Comparison of ENCODE assay signal across 16 cellular contexts in the genomic region with DNA sequence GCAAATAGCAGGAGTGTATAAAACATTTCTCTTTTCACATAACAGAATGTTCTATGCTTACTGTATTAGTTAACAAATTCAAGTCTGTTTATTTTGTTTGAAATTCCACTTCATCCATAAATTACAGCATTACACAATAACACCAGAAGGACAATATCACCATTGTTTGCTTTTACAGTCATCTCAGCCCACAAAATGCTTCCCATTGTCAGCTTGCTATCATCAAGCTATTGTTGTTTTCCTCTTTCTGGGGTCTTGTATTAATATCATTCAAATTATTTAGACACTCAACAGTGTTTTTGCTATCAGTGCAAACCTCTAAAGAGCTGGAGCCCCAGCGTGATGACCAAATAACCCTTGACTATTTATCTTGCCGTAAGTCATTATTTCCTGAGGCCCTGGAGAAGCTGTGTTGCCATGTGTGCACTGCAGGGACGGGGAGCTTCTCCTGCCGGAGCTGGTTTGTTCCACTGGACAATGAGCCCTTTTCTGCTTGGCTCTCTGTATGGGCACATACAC. TPM values are rescaled to one million over a fixed set of nuclear protein-coding genes. Genes with fewer than 3 reads are reported as not detected.
DNase-seq lines count a peak whose midpoint lies in the region; ATAC-seq lines count a peak whose summit lies in the region.
"Had no signal": no experiment of that assay in that cellular context is flagged by ENCODE, and none has a peak within 500 bp of the region (broad histone marks: within the 10 kb centered on the region; RNA-seq: fewer than 3 reads in every experiment).

No MANE protein-coding gene starts in this region.

- ATAC-seq in HG02571 (IDR thresholded peaks at IDR 0.05; ENCODE audit: unreplicated experiment) (no peak), GM19023 (IDR thresholded peaks at IDR 0.05; ENCODE audit: unreplicated experiment) (no peak)

- DNase-seq in M059J (ENCODE audit: low read depth) = peak; percentile 14
- DNase-seq in SHP77 treated with DMSO at 0.1 percent for 48 hours (lab: John Stamatoyannopoulos, UW) = peak; percentile 21
- peak; percentile 91 for DNase-seq in foreskin melanocyte
- DNase-seq in putamen (ENCODE audit: low spot score) = peak; percentile 91
- DNase-seq in LoVo (ENCODE audit: low spot score) = no peak
- DNase-seq in stimulated activated CD4-positive, alpha-beta T cell treated with anti-CD3 and anti-CD28 coated beads, Interleukin-4, amount 100 ng/mL, for 4 hours = no peak
- DNase-seq: activated CD4-positive, CD25-positive, alpha-beta regulatory T cell; activated CD8-positive, alpha-beta memory T cell treated with anti-CD3 and anti-CD28 coated beads, Interleukin-2, amount 50 U/mL, for 48 hours; activated naive CD8-positive, alpha-beta T cell treated with anti-CD3 and anti-CD28 coated beads, Interleukin-2, amount 10 ng/mL, durations not matched to agents 7 days and 5 days; CD4-positive, CD25-positive, alpha-beta regulatory T cell; kidney; naive B cell; NCI-H1092 had no signal

RNA-seq across cellular contexts. Expression of a gene that starts 1.1 kb away (rescaled TPM):
- not detected in 2 replicates for total RNA-seq in M059J (2014; rRNA removed; shearing (Covaris generic))
- total RNA-seq: activated naive CD8-positive, alpha-beta T cell treated with anti-CD3 and anti-CD28 coated beads, Interleukin-2, amount 10 ng/mL, durations not matched to agents 7 days and 5 days; CD4-positive, CD25-positive, alpha-beta regulatory T cell; H9 had no signal

Comparison
In these comparisons a context has a peak if more than half of its experiments do, and no peak if none do; other contexts are left out.
1. DNase-seq: peak in M059J (single experiment), SHP77 treated with DMSO at 0.1 percent for 48 hours (single experiment), foreskin melanocyte (single experiment) and putamen (single experiment); none in LoVo (single experiment) and stimulated activated CD4-positive, alpha-beta T cell treated with anti-CD3 and anti-CD28 coated beads, Interleukin-4, amount 100 ng/mL, for 4 hours (0 of 2).